8 cellular contexts compared by ENCODE assay signal in genomic region chr6:134123666-134124208, GRCh38.
DNase-seq lines count a peak whose midpoint lies in the region; ATAC-seq and TF ChIP-seq lines count a peak whose summit lies in the region.

No MANE protein-coding gene starts in this region.

- H3K9me3 ChIP-seq in CD8-positive, alpha-beta T cell (ENCODE audit: low read length): no peaks in the 10 kb centered on the region
- no peaks in the 10 kb centered on the region for H3K9me3 ChIP-seq in ovary

- POLR2A ChIA-PET in CD8-positive, alpha-beta T cell (lab: Charles Lee): interaction anchor here (0.8 to 1.1 kb wide), 2 partner anchors 9 to 14 kb away, joined by 3 read pairs; no protein-coding TSS in a partner anchor

- DNase-seq in CD8-positive, alpha-beta T cell: peak in 3 of 7 experiments; percentile 2 to 47 (median 23)
- DNase-seq in NCI-H1436 treated with DMSO at 0.1 percent for 48 hours (lab: John Stamatoyannopoulos, UW): peak; percentile 19
- peak; percentile 12 for DNase-seq in T-helper 2 cell treated with Interferon-gamma antibody and Interleukin-4, amounts not matched to agents 5 μg/mL and 100 μg/mL, for 36 hours (ENCODE audit: low spot score)
- DNase-seq in fibroblast of pulmonary artery (ENCODE audit: low read depth): peak; percentile 88
- DNase-seq in ovary: no peak

- H3K4me1 Mint-ChIP-seq in CD8-positive, alpha-beta T cell (ENCODE audit: low read depth): peaks cover 4% of the 10 kb centered on the region
- no peaks in the 10 kb centered on the region for H3K4me1 Mint-ChIP-seq in T-helper 2 cell treated with Interferon-gamma antibody and Interleukin-4, amounts not matched to agents 5 μg/mL and 100 μg/mL, for 36 hours (ENCODE audit: low read depth)
- no peaks in the 10 kb centered on the region for H3K4me1 Mint-ChIP-seq in stimulated activated memory B cell treated with anti-CD40 and anti-IgM and Interleukin-4, amounts not matched to agents 10 μg/mL and 1 μg/mL and 100 μg/mL, for 72 hours

- 3 to 5% (median 4%) methylated on average over 5 of the region's 5 CpGs for WGBS in ovary, 3 donors

- H3K4me3 ChIP-seq in CD8-positive, alpha-beta T cell (ENCODE audit: low read depth, low read length): no peak overlapping the region
- H3K4me3 ChIP-seq in fibroblast of pulmonary artery (replicated peaks; ENCODE audit: low read depth, low read length) (no peak overlapping the region), ovary (no peak overlapping the region)

- no peak overlapping the region for H3K4me3 Mint-ChIP-seq in CD8-positive, alpha-beta T cell
- no peak overlapping the region for H3K4me3 Mint-ChIP-seq in T-helper 2 cell treated with Interferon-gamma antibody and Interleukin-4, amounts not matched to agents 5 μg/mL and 100 μg/mL, for 36 hours
- H3K4me3 Mint-ChIP-seq in stimulated activated memory B cell treated with anti-CD40 and anti-IgM and Interleukin-4, amounts not matched to agents 10 μg/mL and 1 μg/mL and 100 μg/mL, for 72 hours: no peak overlapping the region

- intact Hi-C loops in CD8-positive, alpha-beta T cell (cut with DNase I, micrococcal nuclease): loop anchor here in 1 of 2 experiments (1.0 to 2.0 kb wide), 2 partner anchors 700 to 817 kb away; no protein-coding TSS in a partner anchor
- intact Hi-C loops in ovary (cut with DNase I): no loop called here

- no peak overlapping the region for H3K27ac Mint-ChIP-seq in CD8-positive, alpha-beta T cell
- no peak overlapping the region for H3K27ac Mint-ChIP-seq in T-helper 2 cell treated with Interferon-gamma antibody and Interleukin-4, amounts not matched to agents 5 μg/mL and 100 μg/mL, for 36 hours
- H3K27ac Mint-ChIP-seq in stimulated activated memory B cell treated with anti-CD40 and anti-IgM and Interleukin-4, amounts not matched to agents 10 μg/mL and 1 μg/mL and 100 μg/mL, for 72 hours: no peak overlapping the region

- no peak overlapping the region for H3K27ac ChIP-seq in CD8-positive, alpha-beta T cell (ENCODE audit: low read depth, low read length)
- no peak overlapping the region for H3K27ac ChIP-seq in ovary

- CTCF ChIA-PET in CD8-positive, alpha-beta T cell (lab: Charles Lee): interaction anchor here (0.6 to 6.1 kb wide), 34 partner anchors 9 to 1351 kb away, joined by 3 to 41 read pairs (median 3); no protein-coding TSS in a partner anchor

- no peaks in the 10 kb centered on the region for H3K27me3 Mint-ChIP-seq in CD8-positive, alpha-beta T cell (ENCODE audit: low read depth)
- H3K27me3 Mint-ChIP-seq in T-helper 2 cell treated with Interferon-gamma antibody and Interleukin-4, amounts not matched to agents 5 μg/mL and 100 μg/mL, for 36 hours (ENCODE audit: low read depth): peaks cover 2% of the 10 kb centered on the region
- no peaks in the 10 kb centered on the region for H3K27me3 Mint-ChIP-seq in stimulated activated memory B cell treated with anti-CD40 and anti-IgM and Interleukin-4, amounts not matched to agents 10 μg/mL and 1 μg/mL and 100 μg/mL, for 72 hours

- no peaks in the 10 kb centered on the region for H3K36me3 ChIP-seq in CD8-positive, alpha-beta T cell (ENCODE audit: insufficient read depth, low read length)
- H3K36me3 ChIP-seq in ovary: no peaks in the 10 kb centered on the region

- no peaks in the 10 kb centered on the region for H3K36me3 Mint-ChIP-seq in CD8-positive, alpha-beta T cell
- H3K36me3 Mint-ChIP-seq in T-helper 2 cell treated with Interferon-gamma antibody and Interleukin-4, amounts not matched to agents 5 μg/mL and 100 μg/mL, for 36 hours (ENCODE audit: low read depth): no peaks in the 10 kb centered on the region
- H3K36me3 Mint-ChIP-seq in stimulated activated memory B cell treated with anti-CD40 and anti-IgM and Interleukin-4, amounts not matched to agents 10 μg/mL and 1 μg/mL and 100 μg/mL, for 72 hours: no peaks in the 10 kb centered on the region

- peaks cover 4% of the 10 kb centered on the region for H3K9me3 Mint-ChIP-seq in CD8-positive, alpha-beta T cell
- no peaks in the 10 kb centered on the region for H3K9me3 Mint-ChIP-seq in T-helper 2 cell treated with Interferon-gamma antibody and Interleukin-4, amounts not matched to agents 5 μg/mL and 100 μg/mL, for 36 hours
- H3K9me3 Mint-ChIP-seq in stimulated activated memory B cell treated with anti-CD40 and anti-IgM and Interleukin-4, amounts not matched to agents 10 μg/mL and 1 μg/mL and 100 μg/mL, for 72 hours: peaks cover 2% of the 10 kb centered on the region

- TF ChIP-seq CTCF in CD8-positive, alpha-beta T cell (IDR thresholded peaks at IDR 0.05): peak; percentile 92
- TF ChIP-seq CTCF in fibroblast of pulmonary artery (IDR thresholded peaks at IDR 0.05; ENCODE audit: low read length, missing control alignments) (peak; percentile 58), ovary (IDR thresholded peaks at IDR 0.05) (peak; percentile 63 to 70 (median 66))

- TF ChIP-seq EP300 in ovary (IDR thresholded peaks at IDR 0.05): no peak

- ATAC-seq in CD8-positive, alpha-beta T cell: peak; percentile 99
- peak; percentile 79 for ATAC-seq in GM19372 (IDR thresholded peaks at IDR 0.05; ENCODE audit: low read depth, unreplicated experiment)
- no peak for ATAC-seq in GM19463 (IDR thresholded peaks at IDR 0.05; ENCODE audit: unreplicated experiment)
- ATAC-seq in stimulated activated memory B cell treated with anti-CD40 and anti-IgM and Interleukin-4, amounts not matched to agents 10 μg/mL and 1 μg/mL and 100 μg/mL, for 72 hours: no peak

- TF ChIP-seq POLR2A in ovary (IDR thresholded peaks at IDR 0.05): no peak

- H3K4me1 ChIP-seq in CD8-positive, alpha-beta T cell (ENCODE audit: insufficient read depth, low read length): no peaks in the 10 kb centered on the region
- no peaks in the 10 kb centered on the region for H3K4me1 ChIP-seq in ovary (ENCODE audit: insufficient read depth)

- no peaks in the 10 kb centered on the region for H3K27me3 ChIP-seq in CD8-positive, alpha-beta T cell (ENCODE audit: insufficient read depth, low read length)
- H3K27me3 ChIP-seq in ovary: no peaks in the 10 kb centered on the region

Comparison
In these comparisons a context has a peak if more than half of its experiments do, and no peak if none do; other contexts are left out.
1. ATAC-seq: peak in CD8-positive, alpha-beta T cell (single experiment) and GM19372 (single experiment); none in GM19463 (single experiment) and stimulated activated memory B cell treated with anti-CD40 and anti-IgM and Interleukin-4, amounts not matched to agents 10 μg/mL and 1 μg/mL and 100 μg/mL, for 72 hours (single experiment).
2. DNase-seq: peak in NCI-H1436 treated with DMSO at 0.1 percent for 48 hours (single experiment), T-helper 2 cell treated with Interferon-gamma antibody and Interleukin-4, amounts not matched to agents 5 μg/mL and 100 μg/mL, for 36 hours (single experiment) and fibroblast of pulmonary artery (single experiment); none in ovary (0 of 5).
3. Peak in every context shown above with its lines, with median percentiles within 50 percentile points of each other: CTCF ChIP-seq.